14 cellular contexts compared by ENCODE assay signal in the genomic region with DNA sequence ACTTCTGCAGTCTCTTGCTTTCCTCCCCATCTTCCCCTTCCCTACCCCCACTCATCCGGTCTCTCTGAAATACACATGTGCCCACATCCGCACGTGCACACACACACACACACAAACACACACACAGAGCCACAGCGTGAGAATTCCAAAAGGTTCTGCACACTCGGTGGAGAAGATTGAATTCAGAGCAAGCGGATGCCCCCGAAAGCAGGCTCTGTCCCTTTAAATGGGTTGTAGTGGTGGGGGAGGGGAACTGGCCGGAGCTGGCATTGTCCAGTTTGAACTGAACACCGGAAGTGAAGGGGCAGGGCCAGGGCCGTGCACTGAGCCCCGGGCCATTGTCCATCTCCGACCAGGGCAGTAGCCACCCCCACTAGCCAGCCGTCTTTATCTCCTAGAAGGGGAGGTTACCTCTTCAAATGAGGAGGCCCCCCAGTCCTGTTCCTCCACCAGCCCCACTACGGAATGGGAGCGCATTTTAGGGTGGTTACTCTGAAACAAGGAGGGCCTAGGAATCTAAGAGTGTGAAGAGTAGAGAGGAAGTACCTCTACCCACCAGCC. TPM values are rescaled to one million over a fixed set of nuclear protein-coding genes. Genes with fewer than 3 reads are reported as not detected.
DNase-seq lines count a peak whose midpoint lies in the region; ATAC-seq, FAIRE-seq and TF ChIP-seq lines count a peak whose summit lies in the region.
"Had no signal": no experiment of that assay in that cellular context is flagged by ENCODE, and none has a peak within 500 bp of the region (broad histone marks: within the 10 kb centered on the region; RNA-seq: fewer than 3 reads in every experiment).

No MANE protein-coding gene starts in this region.

- no peaks in the 10 kb centered on the region for H3K36me3 Mint-ChIP-seq in CD8-positive, alpha-beta memory T cell
- peaks cover 32% of the 10 kb centered on the region for H3K36me3 Mint-ChIP-seq in WTC11

- peak overlapping the region; percentile 28; the same call in 1 of the 2 replicates for H3K9ac ChIP-seq in HCT116 (ENCODE audit: low read length)
- peak overlapping the region; percentile 59 for H3K9ac ChIP-seq in mesendoderm (ENCODE audit: low read length)

- H3K27me3 Mint-ChIP-seq in CD8-positive, alpha-beta memory T cell, result peaks cover 53 to 65% of the 10 kb centered on the region in 2 donors
- no peaks in the 10 kb centered on the region; the same call in 1 of the 2 replicates for H3K27me3 Mint-ChIP-seq in WTC11 (ENCODE audit: low read depth)

- H3K27ac Mint-ChIP-seq in CD8-positive, alpha-beta memory T cell, result peak overlapping the region in 2 of 8 donors; percentile 18 to 43
- H3K27ac Mint-ChIP-seq in WTC11, result peak overlapping the region; percentile 99
- H3K27ac Mint-ChIP-seq: dendritic cell treated with granulocyte-macrophage colony-stimulating factor and Interleukin-4, amounts not matched to agents 40 ng/mL and 50 ng/mL, for 4 days had no signal

- TF ChIP-seq POLR2A in HCT116 (IDR thresholded peaks at IDR 0.05; ENCODE audit: borderline replicate concordance, extremely low read depth, insufficient read depth, insufficient read length), result no peak
- no peak for TF ChIP-seq POLR2A in lower leg skin (IDR thresholded peaks at IDR 0.05)

- H3K23ac ChIP-seq in mesendoderm (ENCODE audit: low read length), result no peak overlapping the region

- peaks cover 51% of the 10 kb centered on the region for H3K27me3 ChIP-seq in CD8-positive, alpha-beta memory T cell (ENCODE audit: insufficient read depth, low read length, poor library complexity, severe bottlenecking)
- H3K27me3 ChIP-seq in HCT116 (ENCODE audit: insufficient read depth, low read length) (no peaks in the 10 kb centered on the region; the same call in 1 of the 2 replicates), mesendoderm (ENCODE audit: insufficient read depth, low read length, poor library complexity) (no peaks in the 10 kb centered on the region)

- POLR2A ChIA-PET in CD8-positive, alpha-beta memory T cell (lab: Charles Lee), result interaction anchor here (0.8 kb wide), 1 partner anchor 10 kb away, joined by 3 read pairs; no protein-coding TSS in a partner anchor
- POLR2A ChIA-PET in HCT116 (lab: Charles Lee) (no interaction called here), WTC11 (lab: Charles Lee) (interaction anchor here (0.6 to 3.2 kb wide), 14 partner anchors 10 to 682 kb away, joined by 3 to 35 read pairs (median 4); a partner anchor contains a TSS)

- H3K56ac ChIP-seq in mesendoderm (ENCODE audit: low read length), result peak overlapping the region; percentile 88

- H2BK15ac ChIP-seq in mesendoderm (replicated peaks; ENCODE audit: low read depth), result no peak overlapping the region

- DNase-seq in CD8-positive, alpha-beta memory T cell, result no peak
- DNase-seq in HCT116 (ENCODE audit: low read depth, low spot score) (no peak), WTC11 (ENCODE audit: low spot score) (peak; percentile 88), mesendoderm (peak; percentile 78), urothelium cell line (ENCODE audit: low spot score) (no peak), lower leg skin (ENCODE audit: low spot score in 2 of 2) (no peak)

- no peak overlapping the region for H4K5ac ChIP-seq in mesendoderm (ENCODE audit: low read length)

- no peak for TF ChIP-seq RAD21 in HCT116 (IDR thresholded peaks at IDR 0.05; ENCODE audit: low read depth)

- intact Hi-C loops in HCT116 (cut with micrococcal nuclease) (no loop called here), lower leg skin (cut with DNase I; ENCODE audit: low total_unique reads) (no loop called here)

- CTCF ChIA-PET in CD8-positive, alpha-beta memory T cell (lab: Charles Lee), result no interaction called here
- CTCF ChIA-PET in HCT116 (lab: Charles Lee), result interaction anchor here (0.8 to 1.0 kb wide), 2 partner anchors 8 to 124 kb away, joined by 3 to 10 read pairs; no protein-coding TSS in a partner anchor
- CTCF ChIA-PET in WTC11 (lab: Charles Lee), result interaction anchor here (0.6 to 2.0 kb wide), 17 partner anchors 10 to 373 kb away, joined by 3 to 15 read pairs (median 7); a partner anchor contains a TSS

- H4K8ac ChIP-seq in mesendoderm (ENCODE audit: low read depth, low read length), result no peak overlapping the region

- no peaks in the 10 kb centered on the region for H4K20me1 ChIP-seq in HCT116 (ENCODE audit: insufficient read depth)

- H3K79me2 ChIP-seq in HCT116 (ENCODE audit: insufficient read depth, low read length), result no peaks in the 10 kb centered on the region
- peaks cover 33% of the 10 kb centered on the region for H3K79me2 ChIP-seq in mesendoderm (ENCODE audit: control insufficient read depth, insufficient read depth, low read length)

- TF ChIP-seq CTCF in HCT116 (IDR thresholded peaks at IDR 0.05 in 2 of 3, conservative IDR thresholded peaks at IDR 0.05 in 1 of 3; ENCODE audit: borderline replicate concordance in 1 of 3, insufficient read depth in 1 of 3, low read depth in 2 of 3, low read length in 2 of 3) (no peak), WTC11 (IDR thresholded peaks at IDR 0.05) (no peak), lower leg skin (IDR thresholded peaks at IDR 0.05) (no peak)

- no peak overlapping the region for H3K4me3 ChIP-seq in CD8-positive, alpha-beta memory T cell (ENCODE audit: low read length)
- H3K4me3 ChIP-seq in HCT116 (replicated peaks in 1 of 2; ENCODE audit: low read depth in 1 of 2, low read length in 2 of 2) (peak overlapping the region; percentile 45 to 51), mesendoderm (ENCODE audit: low read length) (no peak overlapping the region), lower leg skin (ENCODE audit: low read depth, poor library complexity, severe bottlenecking) (no peak overlapping the region)
- H3K4me3 ChIP-seq: lung had no signal

- peak overlapping the region in 5 of 7 donors; percentile 12 to 55 (median 34) for H3K4me3 Mint-ChIP-seq in CD8-positive, alpha-beta memory T cell
- H3K4me3 Mint-ChIP-seq in WTC11, result peak overlapping the region; percentile 84
- H3K4me3 Mint-ChIP-seq: activated B cell treated with CpG ODN at 0.5 μM for 24 hours; dendritic cell treated with granulocyte-macrophage colony-stimulating factor and Interleukin-4, amounts not matched to agents 40 ng/mL and 50 ng/mL, for 4 days had no signal

- H3K36me3 ChIP-seq in CD8-positive, alpha-beta memory T cell (ENCODE audit: insufficient read depth, low read length), result no peaks in the 10 kb centered on the region
- no peaks in the 10 kb centered on the region for H3K36me3 ChIP-seq in HCT116 (ENCODE audit: control insufficient read depth in 1 of 2, insufficient read depth in 2 of 2, low read length in 2 of 2)
- H3K36me3 ChIP-seq in mesendoderm (ENCODE audit: control insufficient read depth, insufficient read depth, low read length), result peaks cover 2% of the 10 kb centered on the region

- no peak overlapping the region for H3K27ac ChIP-seq in CD8-positive, alpha-beta memory T cell (ENCODE audit: low read depth, low read length)
- no peak overlapping the region for H3K27ac ChIP-seq in HCT116 (ENCODE audit: low read depth, low read length)
- peak overlapping the region; percentile 89 for H3K27ac ChIP-seq in mesendoderm (ENCODE audit: low read depth, low read length)

- no peaks in the 10 kb centered on the region for H3K9me2 ChIP-seq in HCT116 (ENCODE audit: insufficient read depth)

- H2AFZ ChIP-seq in HCT116 (ENCODE audit: low read depth, low read length, poor library complexity, severe bottlenecking), result peak overlapping the region; percentile 71

- H3K4ac ChIP-seq in mesendoderm (ENCODE audit: low read depth, low read length), result peak overlapping the region; percentile 98

- BruUV-seq in HCT116 (replicated peaks; lab: Mats Ljungman, UMichigan), result no TSS peak

- peaks cover 0 to 2% (median 0%) of the 10 kb centered on the region in 5 donors for H3K9me3 Mint-ChIP-seq in CD8-positive, alpha-beta memory T cell
- H3K9me3 Mint-ChIP-seq in WTC11, result no peaks in the 10 kb centered on the region
- H3K9me3 Mint-ChIP-seq: activated B cell treated with CpG ODN at 0.5 μM for 24 hours; dendritic cell treated with granulocyte-macrophage colony-stimulating factor and Interleukin-4, amounts not matched to agents 40 ng/mL and 50 ng/mL, for 4 days had no signal

- H3K79me1 ChIP-seq in mesendoderm (ENCODE audit: low read length), result peaks cover 7% of the 10 kb centered on the region

- peak overlapping the region; percentile 97 for H3K18ac ChIP-seq in mesendoderm (ENCODE audit: low read length)

- RAD21 ChIA-PET in HCT116 (lab: Charles Lee; ENCODE audit: low non-redundant PET in 1 of 2, low total read pairs in 2 of 2, uncharacterized antibody in 2 of 2, unreplicated experiment in 2 of 2), result no interaction called here

- peaks cover 17 to 28% (median 23%) of the 10 kb centered on the region in 3 donors for H3K4me1 Mint-ChIP-seq in CD8-positive, alpha-beta memory T cell
- H3K4me1 Mint-ChIP-seq in WTC11, result peaks cover 38% of the 10 kb centered on the region

- WGBS in mesendoderm (ENCODE audit: extremely low coverage, insufficient coverage, low lambda C conversion rate), result no CpG with 5 or more reads among the region's 15 CpGs
- 4% methylated on average over 15 of the region's 15 CpGs for WGBS in lower leg skin, 2 donors

- no peak for FAIRE-seq in urothelium cell line (lab: Jason Lieb, UNC)

- H3K9me3 ChIP-seq in CD8-positive, alpha-beta memory T cell (ENCODE audit: low read length), result no peaks in the 10 kb centered on the region
- no peaks in the 10 kb centered on the region for H3K9me3 ChIP-seq in HCT116 (ENCODE audit: control insufficient read depth in 1 of 2, insufficient read depth in 1 of 2, low read depth in 1 of 2, low read length in 2 of 2)

- H2BK5ac ChIP-seq in mesendoderm (ENCODE audit: low read length), result peak overlapping the region; percentile 96

- peak; percentile 87 for ATAC-seq in HCT116
- ATAC-seq in WTC11, result peak; percentile 9
- ATAC-seq in GM19452 (IDR thresholded peaks at IDR 0.05; ENCODE audit: unreplicated experiment), result no peak
- ATAC-seq in HG03045 (IDR thresholded peaks at IDR 0.05; ENCODE audit: unreplicated experiment), result no peak

- H2BK120ac ChIP-seq in mesendoderm (ENCODE audit: low read depth, low read length), result peak overlapping the region; percentile 97

- H3K4me2 ChIP-seq in HCT116 (ENCODE audit: low read length) (peak overlapping the region; percentile 77), mesendoderm (ENCODE audit: low read length) (peak overlapping the region; percentile 16)

- H3K4me1 ChIP-seq in CD8-positive, alpha-beta memory T cell (ENCODE audit: insufficient read depth, low read length), result peaks cover 20% of the 10 kb centered on the region
- peaks cover 0 to 19% of the 10 kb centered on the region in 2 experiments; a peak in 3 of 4 replicates for H3K4me1 ChIP-seq in HCT116 (ENCODE audit: control insufficient read depth in 1 of 2, insufficient read depth in 2 of 2, low read length in 2 of 2)
- H3K4me1 ChIP-seq in mesendoderm (ENCODE audit: control insufficient read depth, low read depth, low read length), result peaks cover 15% of the 10 kb centered on the region

- H2AK5ac ChIP-seq in mesendoderm (ENCODE audit: low read length), result peak overlapping the region; percentile 63

RNA-seq across cellular contexts. Expression of a gene that starts 1.3 kb away (rescaled TPM):
- total RNA-seq in CD8-positive, alpha-beta memory T cell, result not detected
- polyA plus RNA-seq in CD8-positive, alpha-beta memory T cell, result not detected
- 1.4 TPM for total RNA-seq in HCT116 (2021; ENCODE audit: unreplicated experiment)
- polyA plus RNA-seq in HCT116 (2012), result 0.21 and 0.33 TPM in 2 replicates
- 1,150 to 1,251 TPM (median 1,185 TPM) in 3 replicates for total RNA-seq in WTC11 (2021)
- 665 TPM for polyA plus RNA-seq in mesendoderm (2013, experiment 1 of 2)
- polyA plus RNA-seq in mesendoderm (2013, experiment 2 of 2), result 652 TPM
- total RNA-seq in lower leg skin, result not detected
- total RNA-seq: activated B cell treated with CpG ODN at 0.5 μM for 24 hours, right cardiac atrium, ureter had no signal
- polyA plus RNA-seq: lung, right cardiac atrium had no signal

RNA-seq across cellular contexts. Expression of a gene that starts 22.9 kb away (rescaled TPM):
- total RNA-seq in CD8-positive, alpha-beta memory T cell, result 10 to 100 TPM; 47.9 to 52.2 TPM
- polyA plus RNA-seq in CD8-positive, alpha-beta memory T cell, result 21.6 TPM
- 46.0 TPM for total RNA-seq in HCT116 (2021; ENCODE audit: unreplicated experiment)
- polyA plus RNA-seq in HCT116 (2012), result 25.5 and 29.2 TPM in 2 replicates
- total RNA-seq in WTC11 (2021), result 44.9 to 55.4 TPM (median 47.1 TPM) in 3 replicates
- 26.4 TPM for polyA plus RNA-seq in mesendoderm (2013, experiment 1 of 2)
- polyA plus RNA-seq in mesendoderm (2013, experiment 2 of 2), result 25.9 TPM
- total RNA-seq in lower leg skin, result 10 to 100 TPM; 23.9 to 47.2 (median 39.9) TPM

RNA-seq across cellular contexts. Expression of a gene that starts 36.7 kb away (rescaled TPM):
- 1 to 10 TPM; 2.4 to 2.7 TPM for total RNA-seq in CD8-positive, alpha-beta memory T cell
- polyA plus RNA-seq in CD8-positive, alpha-beta memory T cell, result 205 TPM
- not detected for total RNA-seq in HCT116 (2021; ENCODE audit: unreplicated experiment)
- polyA plus RNA-seq in HCT116 (2012), result not detected in 2 replicates
- not detected in 3 replicates for total RNA-seq in WTC11 (2021)
- 1.4 TPM for polyA plus RNA-seq in mesendoderm (2013, experiment 1 of 2)
- polyA plus RNA-seq in mesendoderm (2013, experiment 2 of 2), result 1.5 TPM
- not detected for total RNA-seq in lower leg skin
- total RNA-seq: activated B cell treated with CpG ODN at 0.5 μM for 24 hours, glomerular endothelial cell had no signal
- polyA plus RNA-seq: right cardiac atrium had no signal

RNA-seq across cellular contexts. Expression of a gene that starts 55.3 kb away (rescaled TPM):
- total RNA-seq in CD8-positive, alpha-beta memory T cell, result 1 to 10 TPM in 1 of 2 experiments, under 1 TPM in 1; 0.85 to 1.3 TPM
- polyA plus RNA-seq in CD8-positive, alpha-beta memory T cell, result 1.9 TPM
- total RNA-seq in HCT116 (2021; ENCODE audit: unreplicated experiment) (10.5 TPM), WTC11 (2021) (14.4 to 21.1 TPM (median 17.8 TPM) in 3 replicates), lower leg skin (100 to 1,000 TPM in 1 of 4 donors, 10 to 100 TPM in 3; 52.3 to 104 (median 56.9) TPM)
- 11.8 and 13.8 TPM in 2 replicates for polyA plus RNA-seq in HCT116 (2012)
- polyA plus RNA-seq in mesendoderm (2013, experiment 1 of 2), result 3.8 TPM
- 4.4 TPM for polyA plus RNA-seq in mesendoderm (2013, experiment 2 of 2)
- total RNA-seq: glomerular endothelial cell, right cardiac atrium had no signal
- polyA plus RNA-seq: right cardiac atrium had no signal

Comparison
In these comparisons a context has a peak if more than half of its experiments do, and no peak if none do; other contexts are left out.
1. DNase-seq: peak in WTC11 (single experiment) and mesendoderm (single experiment); none in CD8-positive, alpha-beta memory T cell (0 of 5), HCT116 (single experiment), urothelium cell line (single experiment) and lower leg skin (0 of 2).
2. H3K4me3 ChIP-seq: peak in HCT116 (2 of 2); none in CD8-positive, alpha-beta memory T cell (single experiment), mesendoderm (single experiment) and lower leg skin (single experiment).
3. ATAC-seq: peak in HCT116 (single experiment) and WTC11 (single experiment); none in GM19452 (single experiment) and HG03045 (single experiment).
4. RNA of a gene that starts 1.3 kb away (total RNA-seq): 1,150 to 1,251 TPM in WTC11; 1.4 TPM in HCT116 (single experiment), not detected in CD8-positive, alpha-beta memory T cell and not detected in lower leg skin; every median in the first group is over 100 times any median in the second.